Comparison of ENCODE assay signal across 1 cellular context in genomic region chr14:69464379-69464778, GRCh38.
TF ChIP-seq lines count a peak whose summit lies in the region.

No MANE protein-coding gene starts in this region.

TF ChIP-seq in SK-N-SH treated with all-trans-retinoic acid at 6 μM for 48 hours, 23 proteins besides CTCF, POLR2A, EP300 and RAD21 (continued from another document):
- TF ChIP-seq OSR1 (CRISPR knock-in tag; IDR thresholded peaks at IDR 0.05): no peak
- no peak for TF ChIP-seq PPARA (CRISPR knock-in tag; IDR thresholded peaks at IDR 0.05; ENCODE audit: borderline replicate concordance)
- TF ChIP-seq, protein P1, sequence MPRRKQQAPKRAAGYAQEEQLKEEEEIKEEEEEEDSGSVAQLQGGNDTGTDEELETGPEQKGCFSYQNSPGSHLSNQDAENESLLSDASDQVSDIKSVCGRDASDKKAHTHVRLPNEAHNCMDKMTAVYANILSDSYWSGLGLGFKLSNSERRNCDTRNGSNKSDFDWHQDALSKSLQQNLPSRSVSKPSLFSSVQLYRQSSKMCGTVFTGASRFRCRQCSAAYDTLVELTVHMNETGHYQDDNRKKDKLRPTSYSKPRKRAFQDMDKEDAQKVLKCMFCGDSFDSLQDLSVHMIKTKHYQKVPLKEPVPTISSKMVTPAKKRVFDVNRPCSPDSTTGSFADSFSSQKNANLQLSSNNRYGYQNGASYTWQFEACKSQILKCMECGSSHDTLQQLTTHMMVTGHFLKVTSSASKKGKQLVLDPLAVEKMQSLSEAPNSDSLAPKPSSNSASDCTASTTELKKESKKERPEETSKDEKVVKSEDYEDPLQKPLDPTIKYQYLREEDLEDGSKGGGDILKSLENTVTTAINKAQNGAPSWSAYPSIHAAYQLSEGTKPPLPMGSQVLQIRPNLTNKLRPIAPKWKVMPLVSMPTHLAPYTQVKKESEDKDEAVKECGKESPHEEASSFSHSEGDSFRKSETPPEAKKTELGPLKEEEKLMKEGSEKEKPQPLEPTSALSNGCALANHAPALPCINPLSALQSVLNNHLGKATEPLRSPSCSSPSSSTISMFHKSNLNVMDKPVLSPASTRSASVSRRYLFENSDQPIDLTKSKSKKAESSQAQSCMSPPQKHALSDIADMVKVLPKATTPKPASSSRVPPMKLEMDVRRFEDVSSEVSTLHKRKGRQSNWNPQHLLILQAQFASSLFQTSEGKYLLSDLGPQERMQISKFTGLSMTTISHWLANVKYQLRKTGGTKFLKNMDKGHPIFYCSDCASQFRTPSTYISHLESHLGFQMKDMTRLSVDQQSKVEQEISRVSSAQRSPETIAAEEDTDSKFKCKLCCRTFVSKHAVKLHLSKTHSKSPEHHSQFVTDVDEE (CRISPR knock-in tag; IDR thresholded peaks at IDR 0.05): no peak
- TF ChIP-seq ZFP3 (CRISPR knock-in tag; IDR thresholded peaks at IDR 0.05): no peak
- no peak for TF ChIP-seq ESRRG (CRISPR knock-in tag; IDR thresholded peaks at IDR 0.05)
TF ChIP-seq in SK-N-SH treated with all-trans-retinoic acid at 6 μM for 48 hours: peak in this region for 0.
